9 cellular contexts compared by ENCODE assay signal in the genomic region with DNA sequence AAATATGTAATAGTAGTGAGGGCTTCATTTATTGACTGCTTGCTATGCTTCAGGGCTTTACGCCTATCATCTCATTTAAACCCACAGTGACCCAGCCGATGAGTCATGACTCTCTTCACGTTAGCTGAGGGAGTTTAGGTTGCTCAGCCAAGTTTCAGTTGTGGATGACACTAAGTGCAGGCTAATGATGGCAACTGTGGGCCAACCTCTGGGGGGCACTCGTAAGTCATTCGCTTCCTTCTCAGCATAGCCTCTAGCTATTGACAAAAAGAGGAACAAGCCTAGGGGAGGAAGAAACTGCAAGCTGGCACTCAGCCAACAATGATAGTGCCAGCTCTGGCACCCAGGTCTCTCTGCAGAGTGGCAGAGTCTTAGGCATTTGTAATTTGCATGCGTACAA.
A peak's percentile ranks its signal among the peaks of the same experiment; 100 is the strongest.
DNase-seq lines count a peak whose midpoint lies in the region; ATAC-seq and TF ChIP-seq lines count a peak whose summit lies in the region.
"Had no signal": no experiment of that assay in that cellular context is flagged by ENCODE, and none has a peak within 500 bp of the region (broad histone marks: within the 10 kb centered on the region; RNA-seq: fewer than 3 reads in every experiment).

No MANE protein-coding gene starts in this region.

- intact Hi-C loops in cardiac septum (cut with DNase I) (loop anchor here (10.0 kb wide), 1 partner anchor 158 kb away; no protein-coding TSS in a partner anchor), heart left ventricle (cut with DNase I) (loop anchor here in 4 of 10 donors (10.0 kb wide), 2 partner anchors 218 to 388 kb away; a partner anchor contains a TSS)

- no peaks in the 10 kb centered on the region for H3K27me3 Mint-ChIP-seq in activated T-cell treated with anti-CD3 and anti-CD28 coated beads, Interleukin-2, amount 50 U/mL, for 72 hours (ENCODE audit: low read depth)

- no peak overlapping the region for H3K27ac ChIP-seq in cardiac muscle cell
- H3K27ac ChIP-seq in OCI-LY3 (ENCODE audit: low read length) = peak overlapping the region; percentile 18
- H3K27ac ChIP-seq in heart left ventricle = peak overlapping the region in 4 of 12 donors; percentile 4 to 84 (median 14)

- H3K4me2 ChIP-seq in OCI-LY3 (ENCODE audit: low read length) = peak overlapping the region; percentile 72

- peak overlapping the region in 1 of 2 donors; percentile 9 for H3K4me3 Mint-ChIP-seq in activated T-cell treated with anti-CD3 and anti-CD28 coated beads, Interleukin-2, amount 50 U/mL, for 72 hours

- ATAC-seq in HG03045 (IDR thresholded peaks at IDR 0.05; ENCODE audit: unreplicated experiment) (peak; percentile 93), heart left ventricle (peak in 3 of 4 donors; percentile 51 to 70 (median 53))
- ATAC-seq in activated T-cell treated with anti-CD3 and anti-CD28 coated beads, Interleukin-2, amount 50 U/mL, for 72 hours (replicated peaks in 1 of 2) = peak; percentile 92 to 93

- H3K4me1 ChIP-seq in cardiac muscle cell (ENCODE audit: low read depth) (no peaks in the 10 kb centered on the region), OCI-LY3 (ENCODE audit: low read length) (peaks cover 80% of the 10 kb centered on the region), heart left ventricle (peaks cover 3 to 93% (median 67%) of the 10 kb centered on the region in 12 donors)

- peaks cover 0 to 2% of the 10 kb centered on the region in 2 donors for H3K36me3 Mint-ChIP-seq in activated T-cell treated with anti-CD3 and anti-CD28 coated beads, Interleukin-2, amount 50 U/mL, for 72 hours (ENCODE audit: insufficient read depth in 2 of 2)

- TF ChIP-seq CTCF in cardiac muscle cell (IDR thresholded peaks at IDR 0.05; ENCODE audit: low read depth, low read length) (peak; percentile 7), OCI-LY3 (IDR thresholded peaks at IDR 0.05; ENCODE audit: low read depth, low read length) (peak; percentile 99), heart left ventricle (IDR thresholded peaks at IDR 0.05) (peak in 7 of 12 donors; percentile 12 to 56 (median 36))

- no peaks in the 10 kb centered on the region for H3K79me2 ChIP-seq in OCI-LY3 (ENCODE audit: low read length)

- H3K36me3 ChIP-seq in cardiac muscle cell = no peaks in the 10 kb centered on the region
- H3K36me3 ChIP-seq in OCI-LY3 (replicated peaks; ENCODE audit: low read depth, low read length) = no peaks in the 10 kb centered on the region
- no peaks in the 10 kb centered on the region for H3K36me3 ChIP-seq in heart left ventricle

- H3K9me3 ChIP-seq in cardiac muscle cell (ENCODE audit: low read depth) = no peaks in the 10 kb centered on the region
- H3K9me3 ChIP-seq in OCI-LY3 (ENCODE audit: insufficient read depth, low read length) = no peaks in the 10 kb centered on the region
- no peaks in the 10 kb centered on the region for H3K9me3 ChIP-seq in heart left ventricle

- H4K20me1 ChIP-seq in OCI-LY3 (ENCODE audit: insufficient read depth, low read length) = peaks cover 11% of the 10 kb centered on the region; the same call in 1 of the 2 replicates

- no peak for TF ChIP-seq POLR2A in heart left ventricle (IDR thresholded peaks at IDR 0.05)

- peak overlapping the region; percentile 50 for H3K27ac Mint-ChIP-seq in activated T-cell treated with anti-CD3 and anti-CD28 coated beads, Interleukin-2, amount 50 U/mL, for 72 hours

- H3K4me1 Mint-ChIP-seq in activated T-cell treated with anti-CD3 and anti-CD28 coated beads, Interleukin-2, amount 50 U/mL, for 72 hours (ENCODE audit: low read depth) = peaks cover 95% of the 10 kb centered on the region

- H2AFZ ChIP-seq in OCI-LY3 (ENCODE audit: low read depth, low read length) = no peak overlapping the region

- H3K4me3 ChIP-seq in cardiac muscle cell (no peak overlapping the region), OCI-LY3 (ENCODE audit: low read length) (peak overlapping the region; percentile 50), heart left ventricle (no peak overlapping the region)

- H3K9ac ChIP-seq in OCI-LY3 (ENCODE audit: low read length) = no peak overlapping the region

- no peaks in the 10 kb centered on the region for H3K27me3 ChIP-seq in cardiac muscle cell
- no peaks in the 10 kb centered on the region for H3K27me3 ChIP-seq in OCI-LY3 (ENCODE audit: low read depth, low read length)
- H3K27me3 ChIP-seq in heart left ventricle = no peaks in the 10 kb centered on the region

- no peaks in the 10 kb centered on the region for H3K9me3 Mint-ChIP-seq in activated T-cell treated with anti-CD3 and anti-CD28 coated beads, Interleukin-2, amount 50 U/mL, for 72 hours

- DNase-seq in cardiac muscle cell (ENCODE audit: low read depth in 1 of 2, low spot score in 1 of 2) (peak in 1 of 2 donors; percentile 68), cardiac septum (ENCODE audit: low spot score) (no peak), heart left ventricle (peak in 4 of 5 donors; percentile 53 to 75 (median 59)), NCI-H524 (lab: John Stamatoyannopoulos, UW) (no peak)
- peak; percentile 78 to 82 for DNase-seq in activated T-cell treated with anti-CD3 and anti-CD28 coated beads, Interleukin-2, amount 50 U/mL, for 72 hours
- peak; percentile 27 to 60 for DNase-seq in stimulated activated CD4-positive, alpha-beta T cell treated with anti-CD3 and anti-CD28 coated beads, Interleukin-4, amount 100 ng/mL, for 4 hours
- DNase-seq: DND-41 had no signal

- WGBS in heart left ventricle, 4 donors = 43 to 64% (median 59%) methylated on average over 6 of the region's 6 CpGs

Comparison
In these comparisons a context has a peak if more than half of its experiments do, and no peak if none do; other contexts are left out.
1. DNase-seq: peak in activated T-cell treated with anti-CD3 and anti-CD28 coated beads, Interleukin-2, amount 50 U/mL, for 72 hours (2 of 2), heart left ventricle (4 of 5) and stimulated activated CD4-positive, alpha-beta T cell treated with anti-CD3 and anti-CD28 coated beads, Interleukin-4, amount 100 ng/mL, for 4 hours (2 of 2); none in cardiac septum (single experiment) and NCI-H524 (0 of 2).
2. CTCF ChIP-seq: peak in every context shown above with its lines; median percentile 99 in OCI-LY3; 36 in heart left ventricle; 7 in cardiac muscle cell.
3. Peak in every context shown above with its lines, with median percentiles within 50 percentile points of each other: ATAC-seq.